Comparison of ENCODE assay signal across 8 cellular contexts in the genomic region with DNA sequence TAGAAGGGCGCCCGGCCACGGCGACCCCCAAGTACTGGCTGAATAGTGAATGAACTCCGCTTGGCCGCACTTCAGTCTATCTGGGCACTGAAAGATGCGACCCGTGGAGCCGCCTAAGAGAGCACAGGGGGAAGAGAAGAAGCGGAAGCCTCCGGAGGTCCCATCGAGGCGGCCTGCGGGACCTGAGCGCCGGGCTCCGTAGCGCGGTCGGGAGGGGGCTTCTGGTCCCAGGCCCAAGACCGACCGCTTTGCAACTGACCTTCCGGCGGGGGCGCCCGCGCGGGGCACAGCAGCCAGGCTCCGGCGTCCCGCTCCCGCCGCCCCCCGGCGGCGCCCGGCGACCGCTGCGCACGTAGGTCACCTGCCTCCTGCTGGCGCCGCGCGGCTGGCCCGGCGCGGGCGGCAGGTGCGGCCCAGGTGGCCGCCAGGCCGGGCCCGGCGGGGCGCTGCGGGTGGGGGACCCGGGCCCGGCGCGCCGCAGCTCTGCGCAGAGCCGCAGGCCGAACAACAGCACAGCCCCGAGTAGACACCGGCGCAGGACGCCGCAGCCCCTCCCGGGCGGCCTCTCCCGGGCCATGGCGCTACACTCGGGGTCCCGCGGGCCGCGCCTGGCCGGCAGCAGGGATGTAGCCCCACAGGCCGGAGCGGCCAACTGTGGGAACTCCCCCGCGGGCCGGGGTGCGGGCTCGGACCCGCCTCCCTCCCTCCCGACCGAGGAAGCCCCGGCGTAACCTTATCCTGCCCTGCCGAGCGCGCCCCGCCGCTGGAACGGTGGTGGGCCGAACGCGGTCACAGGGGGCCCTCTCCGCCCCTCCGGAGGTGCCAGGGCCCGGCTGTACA. TPM values are rescaled to one million over a fixed set of nuclear protein-coding genes. Genes with fewer than 3 reads are reported as not detected.
DNase-seq lines count a peak whose midpoint lies in the region; ATAC-seq and TF ChIP-seq lines count a peak whose summit lies in the region.

A gene with protein sequence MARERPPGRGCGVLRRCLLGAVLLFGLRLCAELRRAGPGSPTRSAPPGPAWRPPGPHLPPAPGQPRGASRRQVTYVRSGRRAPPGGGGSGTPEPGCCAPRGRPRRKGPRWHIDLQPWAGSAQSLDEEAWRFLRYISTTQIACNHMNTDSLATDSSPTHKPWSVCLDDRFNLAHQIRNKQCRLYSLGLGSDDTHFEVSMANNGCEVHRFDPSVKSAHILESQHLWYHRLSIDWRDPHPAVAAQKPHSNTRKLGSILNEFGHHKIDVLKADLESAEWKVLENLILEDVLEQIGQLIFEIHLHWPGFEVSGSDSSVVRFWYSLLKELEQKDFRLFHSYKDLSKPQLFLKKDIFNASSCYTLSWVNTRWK (minus strand): TSS at position 654 of the 840 bp plus-strand sequence. CDS start 77 bp downstream, at position 577.

- H3K27me3 ChIP-seq in cardiac muscle cell (no peaks in the 10 kb centered on the region), psoas muscle (ENCODE audit: insufficient read depth in 3 of 3, low read length in 2 of 3) (peaks cover 0 to 32% (median 9%) of the 10 kb centered on the region in 3 donors), MM.1S (replicated peaks; ENCODE audit: insufficient read depth, low read length) (no peaks in the 10 kb centered on the region)

- no peak within 1 kb of the TSS for H2AFZ ChIP-seq in MM.1S (ENCODE audit: low read length)

- no peak within 1 kb of the TSS for H3K4me2 ChIP-seq in MM.1S (ENCODE audit: low read depth, low read length)

- ATAC-seq in Right ventricle myocardium inferior = peak; percentile 62
- peak in 3 of 4 donors; percentile 25 to 43 (median 25) for ATAC-seq in psoas muscle
- no peak for ATAC-seq in HG02973 (IDR thresholded peaks at IDR 0.05; ENCODE audit: unreplicated experiment)
- ATAC-seq in HG03097 (IDR thresholded peaks at IDR 0.05; ENCODE audit: low FRiP score, unreplicated experiment) = no peak

- H3K9ac ChIP-seq in MM.1S (ENCODE audit: low read length) = no peak within 1 kb of the TSS

- no peaks in the 10 kb centered on the region for H3K79me2 ChIP-seq in MM.1S (ENCODE audit: low read length)

- DNase-seq in Right ventricle myocardium inferior (ENCODE audit: missing footprints) (no peak), cardiac septum (ENCODE audit: low spot score) (no peak), cardiac muscle cell (ENCODE audit: low read depth in 1 of 2, low spot score in 1 of 2) (peak in 1 of 2 donors; percentile 56), psoas muscle (peak in 1 of 2 donors; percentile 16), MM.1S (no peak)
- peak; percentile 27 for DNase-seq in activated CD8-positive, alpha-beta memory T cell treated with anti-CD3 and anti-CD28 coated beads, Interleukin-2, amount 50 U/mL, for 4 hours

- H3K9me3 ChIP-seq in cardiac muscle cell (ENCODE audit: low read depth) (no peaks in the 10 kb centered on the region), psoas muscle (no peaks in the 10 kb centered on the region), MM.1S (replicated peaks; ENCODE audit: insufficient read depth, low read length) (no peaks in the 10 kb centered on the region)

- WGBS in psoas muscle, 3 donors = 1 to 2% (median 1%) methylated on average over 48 to 103 of the region's 103 CpGs

- no peaks in the 10 kb centered on the region for H4K20me1 ChIP-seq in MM.1S (ENCODE audit: insufficient read depth, low read length)

- H3K4me1 ChIP-seq in cardiac muscle cell (ENCODE audit: low read depth) = peaks cover 37% of the 10 kb centered on the region
- H3K4me1 ChIP-seq in psoas muscle = no peaks in the 10 kb centered on the region
- H3K4me1 ChIP-seq in MM.1S (ENCODE audit: low read length) = no peaks in the 10 kb centered on the region

- H3K9me2 ChIP-seq in MM.1S (replicated peaks; ENCODE audit: insufficient read depth, low read length) = no peaks in the 10 kb centered on the region

- H3K4me3 ChIP-seq in cardiac muscle cell (peak within 1 kb of the TSS; percentile 39), psoas muscle (peak within 1 kb of the TSS; percentile 64), MM.1S (ENCODE audit: low read length) (no peak within 1 kb of the TSS)

- H3F3A ChIP-seq in MM.1S (ENCODE audit: insufficient read depth, low read length) = no peaks in the 10 kb centered on the region

- no peak for TF ChIP-seq CTCF in cardiac muscle cell (IDR thresholded peaks at IDR 0.05; ENCODE audit: low read depth, low read length)
- TF ChIP-seq CTCF in psoas muscle (IDR thresholded peaks at IDR 0.05) = no peak
- TF ChIP-seq CTCF in MM.1S (IDR thresholded peaks at IDR 0.05; ENCODE audit: low read length) = no peak

- H3K27ac ChIP-seq in cardiac muscle cell = peak within 1 kb of the TSS; percentile 82
- H3K27ac ChIP-seq in psoas muscle = no peak within 1 kb of the TSS
- H3K27ac ChIP-seq in MM.1S (ENCODE audit: low read length) = no peak within 1 kb of the TSS

- H3K36me3 ChIP-seq in cardiac muscle cell (no peaks in the 10 kb centered on the region), psoas muscle (ENCODE audit: insufficient read depth in 1 of 2, low read depth in 1 of 2) (no peaks in the 10 kb centered on the region), MM.1S (replicated peaks; ENCODE audit: insufficient read depth, low read length) (no peaks in the 10 kb centered on the region)

- intact Hi-C loops in Right ventricle myocardium inferior (cut with DNase I) = no loop called here
- intact Hi-C loops in cardiac septum (cut with DNase I) = no loop called here
- intact Hi-C loops in psoas muscle (cut with DNase I) = no loop called here

RNA-seq across cellular contexts. Expression of the gene that starts here (rescaled TPM):
- total RNA-seq in Right ventricle myocardium inferior (1.1 TPM), cardiac septum (2.0 TPM), cardiac muscle cell (7.7 and 8.4 TPM in 2 replicates), psoas muscle (not detected)
- polyA plus RNA-seq in cardiac muscle cell (4.3 and 6.8 TPM in 2 replicates), psoas muscle (under 1 TPM in 1 of 3 donors, not detected in 2; 0.04 TPM)

Comparison
In these comparisons a context has a peak if more than half of its experiments do, and no peak if none do; other contexts are left out.
1. Peak in ATAC-seq and H3K4me3 ChIP-seq in psoas muscle; RNA of the gene not detected or under 1 TPM.